In genomic region chrX:24965400-24965799, GRCh38 we compare ENCODE assay signal across 27 cellular contexts. TPM values are rescaled to one million over a fixed set of nuclear protein-coding genes. Genes with fewer than 3 reads are reported as not detected.
"Had no signal": no experiment of that assay in that cellular context is flagged by ENCODE, and none has a peak within 500 bp of the region (broad histone marks: within the 10 kb centered on the region; RNA-seq: fewer than 3 reads in every experiment).

No MANE protein-coding gene starts in this region.

- H3K9me3 Mint-ChIP-seq: IgD-negative memory B cell had no signal

- H3K27me3 Mint-ChIP-seq: IgD-negative memory B cell had no signal

- H3K36me3 ChIP-seq: MG63, SJSA1 had no signal

- H3K36me3 Mint-ChIP-seq: IgD-negative memory B cell had no signal

- H3K27ac ChIP-seq: KMS-11, SJSA1, SK-N-MC had no signal

- H3K4me3 Mint-ChIP-seq: IgD-negative memory B cell had no signal

- H3K4me3 ChIP-seq: K562, MG63, SJSA1, SK-N-MC had no signal

- H3K9me3 ChIP-seq: MG63, SJSA1 had no signal

- H3K9ac ChIP-seq: KMS-11 had no signal

- H3K4me2 ChIP-seq: KMS-11 had no signal

- FAIRE-seq: K562, RCC 7860 had no signal

- H3K4me1 ChIP-seq: SJSA1 had no signal

- DNase-seq: Kasumi-1, MG63, NCI-H1092, NCI-H1105 treated with DMSO at 0.1 percent for 48 hours, NCI-H1417 treated with DMSO at 0.1 percent for 48 hours, NCI-H146, NCI-H1694 treated with DMSO at 0.1 percent for 48 hours, NCI-H1930, NCI-H2081, NCI-H2107, NCI-H2171, NCI-H226, NCI-H446, NCI-H510A, NCI-H524 treated with DMSO at 0.1 percent for 48 hours, NCI-H69, NCI-H774, Right ventricle myocardium superior, RPMI8226, SIG-M5 had no signal

- ATAC-seq: K562 had no signal

- H3K27me3 ChIP-seq: MG63, SJSA1 had no signal

- H3K27ac Mint-ChIP-seq: IgD-negative memory B cell had no signal

RNA-seq across cellular contexts. Expression of gene ARX, which starts 50.4 kb away (rescaled TPM):
- total RNA-seq: K562; Right ventricle myocardium superior; SJSA1; T-helper 1 cell treated with Interleukin-12 subunit alpha and Interleukin-12 subunit beta and Interleukin-4 antibody, amounts not matched to agents 30 ng/mL and 1 ng/mL, for 36 hours had no signal
- polyA plus RNA-seq: IgD-negative memory B cell had no signal
